Comparison of ENCODE assay signal across 17 cellular contexts in the genomic region with DNA sequence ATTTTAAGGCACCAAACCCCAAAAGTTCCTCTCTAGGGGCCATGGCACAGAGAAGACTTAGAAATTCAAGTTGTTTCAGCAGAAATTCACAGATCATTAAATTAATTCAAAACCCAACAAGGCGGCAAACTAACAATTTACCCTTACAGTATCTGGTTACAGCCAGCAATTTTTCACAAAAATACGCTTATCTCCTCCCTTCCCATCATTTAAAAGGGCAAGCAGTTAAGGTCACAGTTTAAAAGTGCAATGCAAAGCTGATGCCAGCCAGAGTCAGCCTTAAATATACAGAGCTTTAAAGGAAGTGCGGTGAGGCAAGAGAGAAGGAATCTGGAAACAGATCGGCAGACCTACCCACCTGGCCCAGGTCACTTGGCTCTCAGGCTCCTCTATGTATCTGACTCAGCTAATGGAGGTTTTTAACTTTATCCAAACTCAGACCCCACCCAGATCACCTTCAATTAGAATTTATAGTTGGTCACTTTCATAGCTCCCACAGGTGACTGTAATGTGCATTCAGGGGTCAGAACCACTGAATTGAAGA.
"Had no signal": no experiment of that assay in that cellular context is flagged by ENCODE, and none has a peak within 500 bp of the region (broad histone marks: within the 10 kb centered on the region; RNA-seq: fewer than 3 reads in every experiment).

No MANE protein-coding gene starts in this region.

- H3K4me1 ChIP-seq: ascending aorta had no signal

- H3K27ac ChIP-seq: ascending aorta, coronary artery, esophagus muscularis mucosa, transverse colon, WERI-Rb-1 had no signal

- ATAC-seq: activated T-cell treated with anti-CD3 and anti-CD28 coated beads, Interleukin-2, amount 50 U/mL, for 72 hours; left colon; natural killer cell treated with Interleukin-12 subunit alpha and Interleukin-12 subunit beta and Interleukin-15 and Interleukin-18, amount 100 ng/mL, for 72 hours; stimulated activated naive CD8-positive, alpha-beta T cell treated with anti-CD3 and anti-CD28 coated beads, Interleukin-15, Interleukin-2, amounts not matched to agents 100 U/mL and 50 U/mL, for 24 hours had no signal

- H3K27me3 Mint-ChIP-seq: progenitor cell of endocrine pancreas had no signal

- DNase-seq: activated CD4-positive, alpha-beta T cell treated with anti-CD3 and anti-CD28 coated beads, Interleukin-2, amount 50 U/mL, for 4 hours; activated effector memory CD4-positive, alpha-beta T cell treated with anti-CD3 and anti-CD28 coated beads, Interleukin-2, amount 50 U/mL, for 16 hours; activated T-cell treated with anti-CD3 and anti-CD28 coated beads, Interleukin-2, amount 50 U/mL, for 72 hours; left colon; occipital lobe; stimulated activated CD4-positive, alpha-beta T cell treated with anti-CD3 and anti-CD28 coated beads, Interleukin-2, amount 100 ng/mL, for 24 hours; stimulated activated naive CD8-positive, alpha-beta T cell treated with anti-CD3 and anti-CD28 coated beads, Interleukin-15, Interleukin-2, amounts not matched to agents 100 U/mL and 50 U/mL, for 24 hours; substantia nigra; transverse colon; WERI-Rb-1 had no signal

- H3K27ac Mint-ChIP-seq: activated naive CD4-positive, alpha-beta T cell treated with anti-CD3 and anti-CD28 coated beads, Interleukin-2, amount 50 U/mL, for 24 hours; activated T-cell treated with anti-CD3 and anti-CD28 coated beads, Interleukin-2, amount 50 U/mL, for 72 hours; natural killer cell treated with Interleukin-12 subunit alpha and Interleukin-12 subunit beta and Interleukin-15 and Interleukin-18, amount 100 ng/mL, for 72 hours; progenitor cell of endocrine pancreas had no signal

- H3K36me3 Mint-ChIP-seq: activated naive CD4-positive, alpha-beta T cell treated with anti-CD3 and anti-CD28 coated beads, Interleukin-2, amount 50 U/mL, for 24 hours had no signal

- H3K4me3 ChIP-seq: ascending aorta, coronary artery, esophagus muscularis mucosa, lung, transverse colon had no signal

- H3K4me3 Mint-ChIP-seq: activated naive CD4-positive, alpha-beta T cell treated with anti-CD3 and anti-CD28 coated beads, Interleukin-2, amount 50 U/mL, for 24 hours; activated T-cell treated with anti-CD3 and anti-CD28 coated beads, Interleukin-2, amount 50 U/mL, for 72 hours; natural killer cell treated with Interleukin-12 subunit alpha and Interleukin-12 subunit beta and Interleukin-15 and Interleukin-18, amount 100 ng/mL, for 72 hours had no signal

- H3K9me3 ChIP-seq: ascending aorta, esophagus muscularis mucosa, transverse colon had no signal

- H3K36me3 ChIP-seq: ascending aorta, esophagus muscularis mucosa, transverse colon, WERI-Rb-1 had no signal

- H3K4me1 Mint-ChIP-seq: activated naive CD4-positive, alpha-beta T cell treated with anti-CD3 and anti-CD28 coated beads, Interleukin-2, amount 50 U/mL, for 24 hours had no signal

- H3K9me3 Mint-ChIP-seq: activated naive CD4-positive, alpha-beta T cell treated with anti-CD3 and anti-CD28 coated beads, Interleukin-2, amount 50 U/mL, for 24 hours; activated T-cell treated with anti-CD3 and anti-CD28 coated beads, Interleukin-2, amount 50 U/mL, for 72 hours; natural killer cell treated with Interleukin-12 subunit alpha and Interleukin-12 subunit beta and Interleukin-15 and Interleukin-18, amount 100 ng/mL, for 72 hours had no signal
